ENCODE assay signal across 10 cellular contexts in genomic region chr12:125149160-125150108, GRCh38. TPM values are rescaled to one million over a fixed set of nuclear protein-coding genes. Genes with fewer than 3 reads are reported as not detected.
DNase-seq lines count a peak whose midpoint lies in the region; ATAC-seq, FAIRE-seq and TF ChIP-seq lines count a peak whose summit lies in the region.
"Had no signal": no experiment of that assay in that cellular context is flagged by ENCODE, and none has a peak within 500 bp of the region (broad histone marks: within the 10 kb centered on the region; RNA-seq: fewer than 3 reads in every experiment).

No MANE protein-coding gene starts in this region.

- H3K9ac ChIP-seq in kidney (ENCODE audit: low read length in 2 of 2): no peak overlapping the region

- 57 to 60% methylated on average over 11 of the region's 11 CpGs for WGBS in pancreas, 2 donors

- H3K9me3 ChIP-seq in pancreas (no peaks in the 10 kb centered on the region), kidney (ENCODE audit: control insufficient read depth in 1 of 2, low read length in 2 of 2) (peaks cover 0 to 6% of the 10 kb centered on the region in 2 donors)

- H3K27ac ChIP-seq in pancreas (no peak overlapping the region), kidney (ENCODE audit: low read depth in 2 of 2, low read length in 2 of 2) (no peak overlapping the region)

- intact Hi-C loops in pancreas (cut with DNase I): no loop called here
- intact Hi-C loops in kidney (cut with DNase I): no loop called here
- intact Hi-C loops in head of caudate nucleus (cut with DNase I): no loop called here

- TF ChIP-seq CTCF in pancreas (IDR thresholded peaks at IDR 0.05): no peak
- TF ChIP-seq CTCF in kidney (IDR thresholded peaks at IDR 0.05; ENCODE audit: borderline replicate concordance, extremely low read depth, insufficient read depth): no peak

- peak in 2 of 6 donors; percentile 41 to 63 for DNase-seq in pancreas
- DNase-seq in kidney: no peak
- DNase-seq in head of caudate nucleus: no peak
- DNase-seq in CD1c-positive myeloid dendritic cell (ENCODE audit: extremely low spot score): no peak
- DNase-seq: NCI-H526 treated with DMSO at 0.1 percent for 48 hours, trophoblast cell had no signal

- H3K4me3 ChIP-seq in pancreas (no peak overlapping the region), kidney (ENCODE audit: low read length in 2 of 2) (no peak overlapping the region)

- no peaks in the 10 kb centered on the region for H3K27me3 ChIP-seq in pancreas

- no peak for FAIRE-seq in pancreas (lab: Jason Lieb, UNC)
- no peak for FAIRE-seq in kidney (lab: Jason Lieb, UNC)
- FAIRE-seq: H1 had no signal

- H3K4me1 ChIP-seq in pancreas (no peaks in the 10 kb centered on the region), kidney (ENCODE audit: control insufficient read depth in 1 of 2, insufficient read depth in 1 of 2, low read depth in 1 of 2, low read length in 2 of 2) (no peaks in the 10 kb centered on the region)

- H3K36me3 ChIP-seq in pancreas (no peaks in the 10 kb centered on the region), kidney (ENCODE audit: control insufficient read depth in 1 of 2, insufficient read depth in 2 of 2, low read length in 2 of 2) (no peaks in the 10 kb centered on the region)

- peak; percentile 96 for ATAC-seq in GM18909 (IDR thresholded peaks at IDR 0.05; ENCODE audit: poor library complexity, unreplicated experiment)
- peak; percentile 82 for ATAC-seq in HG02571 (IDR thresholded peaks at IDR 0.05; ENCODE audit: unreplicated experiment)
- ATAC-seq in HG03565 (IDR thresholded peaks at IDR 0.05; ENCODE audit: unreplicated experiment): peak; percentile 95
- ATAC-seq in pancreas: peak; percentile 61 to 69 (median 68)

RNA-seq across cellular contexts. Expression of gene TMEM132B, which starts 36.8 kb away (rescaled TPM):
- total RNA-seq in pancreas (under 1 TPM; 0.12 to 0.69 (median 0.28) TPM), kidney (0.60 TPM)
- polyA plus RNA-seq in pancreas (under 1 TPM; 0.11 to 0.40 TPM), kidney (ENCODE audit: insufficient read depth, low read depth, low replicate concordance) (0.06 TPM)
